Comparison of ENCODE assay signal across 18 cellular contexts in the genomic region with DNA sequence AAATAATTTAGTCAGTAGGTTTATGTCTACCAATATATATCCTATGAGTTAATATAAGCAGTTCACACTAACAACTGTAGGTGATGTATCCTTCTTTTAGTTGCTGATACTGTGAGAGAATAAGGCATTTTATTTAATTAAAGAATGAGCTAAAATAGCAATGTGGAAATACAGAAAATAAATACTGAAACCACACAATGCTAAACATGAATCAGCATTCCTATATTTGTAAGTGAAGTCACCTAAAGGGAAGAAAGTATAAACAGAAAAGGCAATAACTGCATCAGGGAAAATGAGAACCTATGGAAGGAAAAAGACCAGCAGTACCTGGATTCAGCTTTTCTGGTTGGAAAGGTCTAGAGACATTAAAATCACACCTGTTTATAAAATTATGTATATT.
DNase-seq lines count a peak whose midpoint lies in the region; ATAC-seq and TF ChIP-seq lines count a peak whose summit lies in the region.
"Had no signal": no experiment of that assay in that cellular context is flagged by ENCODE, and none has a peak within 500 bp of the region (broad histone marks: within the 10 kb centered on the region; RNA-seq: fewer than 3 reads in every experiment).

No MANE protein-coding gene starts in this region.

- H2AFZ ChIP-seq in MM.1S (ENCODE audit: low read length) (no peak overlapping the region), osteoblast (ENCODE audit: low read length) (no peak overlapping the region)
- H2AFZ ChIP-seq: GM23338 had no signal

- no peak overlapping the region for H3K4me3 Mint-ChIP-seq in naive thymus-derived CD8-positive, alpha-beta T cell
- H3K4me3 Mint-ChIP-seq: CD14-positive monocyte; CD4-positive, alpha-beta memory T cell; HFFc6 had no signal

- no peak overlapping the region for H3K9ac ChIP-seq in MM.1S (ENCODE audit: low read length)
- H3K9ac ChIP-seq: BLaER1 had no signal

- peaks cover 53% of the 10 kb centered on the region for H3K4me1 ChIP-seq in MM.1S (ENCODE audit: low read length)
- H3K4me1 ChIP-seq in osteoblast (ENCODE audit: insufficient read depth, low read length): no peaks in the 10 kb centered on the region

- POLR2A ChIA-PET in naive thymus-derived CD8-positive, alpha-beta T cell (lab: Charles Lee): no interaction called here

- H3K4me1 Mint-ChIP-seq in naive thymus-derived CD8-positive, alpha-beta T cell: peaks cover 0 to 5% (median 0%) of the 10 kb centered on the region in 4 donors
- H3K4me1 Mint-ChIP-seq: CD4-positive, alpha-beta memory T cell had no signal

- ATAC-seq in naive thymus-derived CD8-positive, alpha-beta T cell: no peak
- ATAC-seq: GM23338, HCT116 had no signal

- H3K27me3 ChIP-seq in MM.1S (replicated peaks; ENCODE audit: insufficient read depth, low read length) (no peaks in the 10 kb centered on the region), osteoblast (ENCODE audit: insufficient read depth, low read length) (no peaks in the 10 kb centered on the region)
- H3K27me3 ChIP-seq: BLaER1 had no signal

- H3K36me3 Mint-ChIP-seq in naive thymus-derived CD8-positive, alpha-beta T cell: no peaks in the 10 kb centered on the region
- H3K36me3 Mint-ChIP-seq: CD4-positive, alpha-beta memory T cell had no signal

- no peaks in the 10 kb centered on the region for H3K36me3 ChIP-seq in MM.1S (replicated peaks; ENCODE audit: insufficient read depth, low read length)
- H3K36me3 ChIP-seq in osteoblast (ENCODE audit: insufficient read depth, low read length): no peaks in the 10 kb centered on the region
- H3K36me3 ChIP-seq: BLaER1 had no signal

- no peak overlapping the region for H3K27ac Mint-ChIP-seq in naive thymus-derived CD8-positive, alpha-beta T cell
- H3K27ac Mint-ChIP-seq: CD14-positive monocyte; CD4-positive, alpha-beta memory T cell; GM23338; HFFc6 had no signal

- DNase-seq in MM.1S: peak; percentile 29
- peak; percentile 19 for DNase-seq in fibroblast of gingiva (ENCODE audit: low read depth)
- DNase-seq in osteoblast (ENCODE audit: insufficient read length, low spot score, missing footprints): peak; percentile 21
- no peak for DNase-seq in NCI-H748 treated with DMSO at 0.1 percent for 48 hours (lab: John Stamatoyannopoulos, UW)
- no peak for DNase-seq in Ammon's horn (ENCODE audit: low spot score)
- DNase-seq in naive thymus-derived CD8-positive, alpha-beta T cell: no peak
- no peak for DNase-seq in stimulated activated CD4-positive, alpha-beta T cell treated with anti-CD3 and anti-CD28 coated beads, Interleukin-4, amount 100 ng/mL, for 1 hour
- DNase-seq: AML-193; CD4-positive, alpha-beta memory T cell; DMS153; DMS79 treated with DMSO at 0.1 percent for 48 hours; H7; HFFc6 had no signal

- no peaks in the 10 kb centered on the region for H3K79me2 ChIP-seq in MM.1S (ENCODE audit: low read length)
- H3K79me2 ChIP-seq in osteoblast (ENCODE audit: insufficient read depth, low read length): no peaks in the 10 kb centered on the region

- H3K4me2 ChIP-seq in MM.1S (ENCODE audit: low read depth, low read length) (peak overlapping the region; percentile 37; the same call in 1 of the 2 replicates), osteoblast (ENCODE audit: insufficient read depth, low read length) (no peak overlapping the region)
- H3K4me2 ChIP-seq: BLaER1, GM23338 had no signal

- no peak overlapping the region for H3K4me3 ChIP-seq in MM.1S (ENCODE audit: low read length)
- no peak overlapping the region for H3K4me3 ChIP-seq in osteoblast (ENCODE audit: insufficient read depth, low read length)
- H3K4me3 ChIP-seq: BLaER1, GM23338 had no signal

- H3K9me2 ChIP-seq in MM.1S (replicated peaks; ENCODE audit: insufficient read depth, low read length): no peaks in the 10 kb centered on the region

- H3K27ac ChIP-seq in MM.1S (ENCODE audit: low read length) (peak overlapping the region; percentile 36; the same call in 1 of the 2 replicates), osteoblast (ENCODE audit: low read depth, low read length) (no peak overlapping the region)
- H3K27ac ChIP-seq: BLaER1, HL-60 had no signal

- no peaks in the 10 kb centered on the region for H3K9me3 ChIP-seq in MM.1S (replicated peaks; ENCODE audit: insufficient read depth, low read length)
- H3K9me3 ChIP-seq in osteoblast (ENCODE audit: low read depth, low read length): no peaks in the 10 kb centered on the region
- H3K9me3 ChIP-seq: BLaER1 had no signal

- TF ChIP-seq CTCF in MM.1S (IDR thresholded peaks at IDR 0.05; ENCODE audit: low read length) (no peak), osteoblast (IDR thresholded peaks at IDR 0.05; ENCODE audit: extremely low read depth, low read depth, low read length) (no peak)

- peaks cover 0 to 2% (median 0%) of the 10 kb centered on the region in 9 donors for H3K9me3 Mint-ChIP-seq in naive thymus-derived CD8-positive, alpha-beta T cell
- H3K9me3 Mint-ChIP-seq: CD14-positive monocyte; CD4-positive, alpha-beta memory T cell; GM23338; HFFc6 had no signal

- no peaks in the 10 kb centered on the region for H4K20me1 ChIP-seq in MM.1S (ENCODE audit: insufficient read depth, low read length)
- H4K20me1 ChIP-seq in osteoblast (ENCODE audit: insufficient read depth, low read length): no peaks in the 10 kb centered on the region
- H4K20me1 ChIP-seq: BLaER1 had no signal

- H3F3A ChIP-seq in MM.1S (ENCODE audit: insufficient read depth, low read length): peaks cover 13% of the 10 kb centered on the region

- H3K27me3 Mint-ChIP-seq in naive thymus-derived CD8-positive, alpha-beta T cell: peaks cover 0 to 10% (median 4%) of the 10 kb centered on the region in 5 donors

Comparison
In these comparisons a context has a peak if more than half of its experiments do, and no peak if none do; other contexts are left out.
1. DNase-seq: peak in MM.1S (single experiment), fibroblast of gingiva (single experiment) and osteoblast (single experiment); none in NCI-H748 treated with DMSO at 0.1 percent for 48 hours (single experiment), Ammon's horn (single experiment), naive thymus-derived CD8-positive, alpha-beta T cell (0 of 10) and stimulated activated CD4-positive, alpha-beta T cell treated with anti-CD3 and anti-CD28 coated beads, Interleukin-4, amount 100 ng/mL, for 1 hour (single experiment).